Comparison of ENCODE assay signal across 1 cellular context in genomic region chr6:84556541-84557335, GRCh38.
TF ChIP-seq lines count a peak whose summit lies in the region.

No MANE protein-coding gene starts in this region.

TF ChIP-seq in GM23338, 12 proteins besides CTCF, POLR2A, EP300 and RAD21 (continued from another document):
- TF ChIP-seq REST (IDR thresholded peaks at IDR 0.05; ENCODE audit: unreplicated experiment), result no peak
- no peak for TF ChIP-seq EZH2phosphoT487 (IDR thresholded peaks at IDR 0.05; ENCODE audit: unreplicated experiment)
- TF ChIP-seq JUNB (IDR thresholded peaks at IDR 0.05; ENCODE audit: unreplicated experiment), result no peak
- TF ChIP-seq POLR2AphosphoS5 (IDR thresholded peaks at IDR 0.05; ENCODE audit: low read depth), result no peak
- TF ChIP-seq ZNF462 (CRISPR knock-in tag; IDR thresholded peaks at IDR 0.05), result no peak
- TF ChIP-seq STAT1 (IDR thresholded peaks at IDR 0.05; ENCODE audit: unreplicated experiment), result no peak
TF ChIP-seq in GM23338: peak in this region for 0.
